ENCODE assay signal across 10 cellular contexts in genomic region chr12:108846320-108846719, GRCh38. TPM values are rescaled to one million over a fixed set of nuclear protein-coding genes. Genes with fewer than 3 reads are reported as not detected.
DNase-seq lines count a peak whose midpoint lies in the region; ATAC-seq and TF ChIP-seq lines count a peak whose summit lies in the region.
"Had no signal": no experiment of that assay in that cellular context is flagged by ENCODE, and none has a peak within 500 bp of the region (broad histone marks: within the 10 kb centered on the region; RNA-seq: fewer than 3 reads in every experiment).

No MANE protein-coding gene starts in this region.

- DNase-seq in Ammon's horn (ENCODE audit: low spot score) (peak; percentile 93), NCI-H446 (lab: John Stamatoyannopoulos, UW) (peak; percentile 88 to 91), esophagus muscularis mucosa (ENCODE audit: extremely low spot score) (no peak), nucleus accumbens (lab: John Stamatoyannopoulos, UW) (peak in 48 of 56 donors; percentile 8 to 81 (median 50)), cortex of kidney (lab: John Stamatoyannopoulos, UW) (no peak), T-helper 17 cell (no peak), NAMALWA (ENCODE audit: low spot score) (no peak)
- DNase-seq: activated effector memory CD4-positive, alpha-beta T cell treated with anti-CD3 and anti-CD28 coated beads, Interleukin-2, amount 50 U/mL, for 16 hours; COR-L47 had no signal

- intact Hi-C loops in esophagus muscularis mucosa (cut with DNase I) = no loop called here

- H3K36me3 Mint-ChIP-seq in T-helper 17 cell (ENCODE audit: low read depth) = peaks cover 4% of the 10 kb centered on the region

- H3K27me3 ChIP-seq in esophagus muscularis mucosa = no peaks in the 10 kb centered on the region

- H3K27me3 Mint-ChIP-seq in T-helper 17 cell = no peaks in the 10 kb centered on the region

- TF ChIP-seq POLR2A in esophagus muscularis mucosa (IDR thresholded peaks at IDR 0.05; ENCODE audit: low read depth) = no peak

- H3K9me3 ChIP-seq in esophagus muscularis mucosa (no peaks in the 10 kb centered on the region), T-helper 17 cell (ENCODE audit: control insufficient read depth, low read length, poor library complexity, severe bottlenecking) (no peaks in the 10 kb centered on the region)

- no peak overlapping the region for H3K4me3 ChIP-seq in esophagus muscularis mucosa

- no peak overlapping the region for H3K4me3 Mint-ChIP-seq in T-helper 17 cell

- peaks cover 57 to 80% (median 70%) of the 10 kb centered on the region in 4 donors for H3K4me1 ChIP-seq in esophagus muscularis mucosa

- H3K36me3 ChIP-seq in esophagus muscularis mucosa = peaks cover 0 to 53% (median 40%) of the 10 kb centered on the region in 4 donors

- no peak for TF ChIP-seq CTCF in esophagus muscularis mucosa (IDR thresholded peaks at IDR 0.05)

- no peak overlapping the region for H3K27ac Mint-ChIP-seq in T-helper 17 cell

- WGBS in esophagus muscularis mucosa = 52% methylated on average over 3 of the region's 6 CpGs

- peak overlapping the region in 3 of 4 donors; percentile 34 to 36 (median 35) for H3K27ac ChIP-seq in esophagus muscularis mucosa (replicated peaks in 1 of 4)

- H3K4me1 Mint-ChIP-seq in T-helper 17 cell = peaks cover 13% of the 10 kb centered on the region

- TF ChIP-seq EP300 in esophagus muscularis mucosa (IDR thresholded peaks at IDR 0.05) = no peak

- ATAC-seq in T-helper 17 cell (no peak), GM19328 (IDR thresholded peaks at IDR 0.05; ENCODE audit: unreplicated experiment) (no peak)

RNA-seq across cellular contexts. Expression of gene SSH1, which starts 11.1 kb away (rescaled TPM):
- 10 to 100 TPM; 14.1 to 40.9 (median 28.7) TPM for total RNA-seq in esophagus muscularis mucosa
- 10 to 100 TPM; 22.3 to 31.2 TPM for total RNA-seq in T-helper 17 cell

RNA-seq across cellular contexts. Expression of gene DAO, which starts 33.6 kb away (rescaled TPM):
- total RNA-seq in esophagus muscularis mucosa (not detected), T-helper 17 cell (not detected)

Comparison
In these comparisons a context has a peak if more than half of its experiments do, and no peak if none do; other contexts are left out.
1. DNase-seq: peak in Ammon's horn (single experiment), NCI-H446 (2 of 2) and nucleus accumbens (48 of 56); none in esophagus muscularis mucosa (single experiment), cortex of kidney (single experiment), T-helper 17 cell (0 of 3) and NAMALWA (single experiment).